Comparison of ENCODE assay signal across 2 cellular contexts in genomic region chr3:88030200-88030599, GRCh38.
TF ChIP-seq lines count a peak whose summit lies in the region.

No MANE protein-coding gene starts in this region.

TF ChIP-seq in IMR-90, 13 proteins besides CTCF, POLR2A, EP300 and RAD21:
- no peak for TF ChIP-seq RCOR1 (IDR thresholded peaks at IDR 0.05; ENCODE audit: insufficient replicate concordance, low read length)
- TF ChIP-seq FOS (IDR thresholded peaks at IDR 0.05; ENCODE audit: low read depth, low read length) = no peak
- TF ChIP-seq MAFK (IDR thresholded peaks at IDR 0.05; ENCODE audit: low read depth, low read length) = no peak
- no peak for TF ChIP-seq MAZ (IDR thresholded peaks at IDR 0.05; ENCODE audit: borderline replicate concordance, low read depth, low read length)
- TF ChIP-seq RFX5 (IDR thresholded peaks at IDR 0.05; ENCODE audit: low read depth, low read length) = no peak
- TF ChIP-seq NFE2L2 (IDR thresholded peaks at IDR 0.05; ENCODE audit: low read depth, low read length) = no peak
- TF ChIP-seq SMC3 (IDR thresholded peaks at IDR 0.05; ENCODE audit: low read depth, low read length) = no peak
- no peak for TF ChIP-seq USF2 (IDR thresholded peaks at IDR 0.05; ENCODE audit: low read depth, low read length)
- no peak for TF ChIP-seq MXI1 (IDR thresholded peaks at IDR 0.05; ENCODE audit: borderline replicate concordance, low read depth, low read length)

TF ChIP-seq in K562, 482 proteins besides CTCF, POLR2A, EP300 and RAD21:
- TF ChIP-seq CHCHD3 (CRISPR knock-in tag; IDR thresholded peaks at IDR 0.05) (no peak), ZNF507 (tag; conservative IDR thresholded peaks at IDR 0.05) (0 out of 2 replicates have a peak, but pooled peaks have one; percentile 26), ZNF174 (CRISPR knock-in tag; IDR thresholded peaks at IDR 0.05) (no peak)
